In genomic region chr1:156961709-156962108, GRCh38 we compare ENCODE assay signal across 9 cellular contexts. TPM values are rescaled to one million over a fixed set of nuclear protein-coding genes. Genes with fewer than 3 reads are reported as not detected.
DNase-seq lines count a peak whose midpoint lies in the region; ATAC-seq and TF ChIP-seq lines count a peak whose summit lies in the region.
"Had no signal": no experiment of that assay in that cellular context is flagged by ENCODE, and none has a peak within 500 bp of the region (broad histone marks: within the 10 kb centered on the region; RNA-seq: fewer than 3 reads in every experiment).

No MANE protein-coding gene starts in this region.

- no peak overlapping the region for H3K23ac ChIP-seq in trophoblast cell (ENCODE audit: low read length)

- H3K4me1 Mint-ChIP-seq in memory B cell, result peaks cover 24% of the 10 kb centered on the region

- no peak for TF ChIP-seq CTCF in omental fat pad (IDR thresholded peaks at IDR 0.05)

- H4K12ac ChIP-seq in trophoblast cell (ENCODE audit: low read depth, low read length), result no peak overlapping the region

- no peak overlapping the region for H4K91ac ChIP-seq in trophoblast cell (ENCODE audit: low read depth, low read length)

- H2AK5ac ChIP-seq in trophoblast cell (ENCODE audit: low read length), result no peak overlapping the region

- H3K36me3 Mint-ChIP-seq in memory B cell, result peaks cover 3% of the 10 kb centered on the region

- no peak overlapping the region for H2BK5ac ChIP-seq in trophoblast cell (ENCODE audit: low read depth, low read length, poor library complexity)

- H3K79me2 ChIP-seq in trophoblast cell (ENCODE audit: control insufficient read depth, insufficient read depth, low read length, poor library complexity), result no peaks in the 10 kb centered on the region

- no peak overlapping the region for H3K9ac ChIP-seq in trophoblast cell (ENCODE audit: low read length)

- WGBS in trophoblast cell (ENCODE audit: extremely low coverage, insufficient coverage, insufficient read length), result no CpG with 5 or more reads among the region's 4 CpGs

- ATAC-seq in memory B cell (ENCODE audit: low read depth), result peak; percentile 48
- no peak for ATAC-seq in HG03469 (IDR thresholded peaks at IDR 0.05; ENCODE audit: unreplicated experiment)
- ATAC-seq in HG03565 (IDR thresholded peaks at IDR 0.05; ENCODE audit: unreplicated experiment), result no peak
- no peak for ATAC-seq in omental fat pad (ENCODE audit: low FRiP score)

- H3K14ac ChIP-seq in trophoblast cell (ENCODE audit: low read length), result no peak overlapping the region

- H2BK12ac ChIP-seq in trophoblast cell (ENCODE audit: low read length), result no peak overlapping the region

- no peak overlapping the region for H3K27ac ChIP-seq in trophoblast cell (ENCODE audit: low read depth, low read length)

- no peak overlapping the region for H2AFZ ChIP-seq in trophoblast cell (ENCODE audit: insufficient read depth, low read length, poor library complexity)

- H3K4ac ChIP-seq in trophoblast cell (ENCODE audit: low read depth, low read length), result no peak overlapping the region

- H2BK120ac ChIP-seq in trophoblast cell (ENCODE audit: insufficient read depth, low read length, poor library complexity), result no peak overlapping the region

- no peak overlapping the region for H4K8ac ChIP-seq in trophoblast cell (ENCODE audit: low read depth, low read length)

- peaks cover 16 to 34% of the 10 kb centered on the region in 2 experiments for H3K36me3 ChIP-seq in trophoblast cell (ENCODE audit: control insufficient read depth in 1 of 2, insufficient read depth in 2 of 2, low read length in 2 of 2)

- no peak overlapping the region for H3K27ac Mint-ChIP-seq in memory B cell

- peaks cover 5 to 6% of the 10 kb centered on the region in 2 experiments for H3K4me1 ChIP-seq in trophoblast cell (ENCODE audit: control insufficient read depth in 1 of 2, insufficient read depth in 2 of 2, low read length in 2 of 2)

- H3K18ac ChIP-seq in trophoblast cell (ENCODE audit: low read length), result no peak overlapping the region

- peak overlapping the region; percentile 13; the same call in 1 of the 2 replicates for H3K4me3 ChIP-seq in Jurkat, Clone E6-1 (ENCODE audit: low read length)
- H3K4me3 ChIP-seq in trophoblast cell (ENCODE audit: low read depth, low read length), result no peak overlapping the region

- no peaks in the 10 kb centered on the region for H3K27me3 ChIP-seq in trophoblast cell (ENCODE audit: insufficient read depth, low read length)

- H3K4me3 Mint-ChIP-seq in memory B cell, result no peak overlapping the region

- peaks cover 7% of the 10 kb centered on the region for H3K27me3 Mint-ChIP-seq in memory B cell

- DNase-seq in D341Med (ENCODE audit: low spot score) (peak; percentile 62), memory B cell (ENCODE audit: low spot score in 2 of 2) (peak in 1 of 2 donors; percentile 5), trophoblast cell (no peak), omental fat pad (ENCODE audit: low spot score) (no peak)
- DNase-seq in Jurkat, Clone E6-1 (ENCODE audit: low read depth, low spot score), result peak; percentile 85
- peak; percentile 19 to 39 for DNase-seq in activated CD4-positive, alpha-beta T cell treated with anti-CD3 and anti-CD28 coated beads, Interleukin-2, amount 50 U/mL, for 48 hours
- DNase-seq: NCI-H2171 had no signal

- H3K4me2 ChIP-seq in trophoblast cell (ENCODE audit: low read length), result no peak overlapping the region

- H3K9me3 Mint-ChIP-seq in memory B cell, result peaks cover 5% of the 10 kb centered on the region

- H3K9me3 ChIP-seq in trophoblast cell (ENCODE audit: insufficient read depth, low read depth, low read length), result no peaks in the 10 kb centered on the region

- H3K79me1 ChIP-seq in trophoblast cell (ENCODE audit: low read length), result no peaks in the 10 kb centered on the region

RNA-seq across cellular contexts. Expression of gene LRRC71, which starts 41.3 kb away (rescaled TPM):
- polyA plus RNA-seq in Jurkat, Clone E6-1 (2012; ENCODE audit: insufficient read depth, insufficient read length), result not detected
- polyA plus RNA-seq in trophoblast cell (2013), result 0.04 and 0.16 TPM in 2 replicates
- total RNA-seq in omental fat pad, result not detected

Comparison
In these comparisons a context has a peak if more than half of its experiments do, and no peak if none do; other contexts are left out.
1. DNase-seq: peak in D341Med (single experiment), Jurkat, Clone E6-1 (single experiment) and activated CD4-positive, alpha-beta T cell treated with anti-CD3 and anti-CD28 coated beads, Interleukin-2, amount 50 U/mL, for 48 hours (2 of 2); none in trophoblast cell (0 of 2) and omental fat pad (single experiment).